Comparison of ENCODE assay signal across 16 cellular contexts in genomic region chr12:101027200-101027599, GRCh38.
"Had no signal": no experiment of that assay in that cellular context is flagged by ENCODE, and none has a peak within 500 bp of the region (broad histone marks: within the 10 kb centered on the region; RNA-seq: fewer than 3 reads in every experiment).

No MANE protein-coding gene starts in this region.

- H3K27ac Mint-ChIP-seq: activated CD4-positive, alpha-beta memory T cell treated with anti-CD3 and anti-CD28 coated beads for 36 hours; activated CD4-positive, alpha-beta T cell treated with anti-CD3 and anti-CD28 coated beads for 36 hours; activated CD8-positive, alpha-beta memory T cell treated with anti-CD3 and anti-CD28 coated beads, Interleukin-2, amount 10 ng/mL, durations not matched to agents 7 days and 5 days; activated naive CD4-positive, alpha-beta T cell treated with anti-CD3 and anti-CD28 coated beads, Interleukin-2, amount 50 U/mL, for 72 hours; activated T-cell treated with anti-CD3 and anti-CD28 coated beads, Interleukin-2, amount 50 U/mL, for 24 hours had no signal

- H3K4me1 ChIP-seq: left lung, tibial artery had no signal

- H3K4me3 ChIP-seq: cardiac muscle cell, hepatocyte, left lung, mucosa of descending colon, tibial artery had no signal

- H3K79me2 ChIP-seq: hepatocyte had no signal

- H3K36me3 ChIP-seq: cardiac muscle cell, left lung, tibial artery had no signal

- H3K27me3 Mint-ChIP-seq: activated CD4-positive, alpha-beta memory T cell treated with anti-CD3 and anti-CD28 coated beads for 36 hours; activated CD4-positive, alpha-beta T cell treated with anti-CD3 and anti-CD28 coated beads for 36 hours; activated CD8-positive, alpha-beta memory T cell treated with anti-CD3 and anti-CD28 coated beads, Interleukin-2, amount 10 ng/mL, durations not matched to agents 7 days and 5 days; activated T-cell treated with anti-CD3 and anti-CD28 coated beads, Interleukin-2, amount 50 U/mL, for 24 hours; naive thymus-derived CD8-positive, alpha-beta T cell had no signal

- H3K4me1 Mint-ChIP-seq: activated CD4-positive, alpha-beta T cell treated with anti-CD3 and anti-CD28 coated beads for 36 hours; activated CD8-positive, alpha-beta memory T cell treated with anti-CD3 and anti-CD28 coated beads, Interleukin-2, amount 10 ng/mL, durations not matched to agents 7 days and 5 days had no signal

- H3K27me3 ChIP-seq: cardiac muscle cell, hepatocyte, left lung, tibial artery had no signal

- H2AFZ ChIP-seq: hepatocyte had no signal

- ATAC-seq: activated CD4-positive, alpha-beta T cell treated with anti-CD3 and anti-CD28 coated beads for 36 hours; activated CD8-positive, alpha-beta memory T cell treated with anti-CD3 and anti-CD28 coated beads, Interleukin-2, amount 10 ng/mL, durations not matched to agents 7 days and 5 days; activated naive CD4-positive, alpha-beta T cell treated with anti-CD3 and anti-CD28 coated beads, Interleukin-2, amount 50 U/mL, for 72 hours; left lung; mucosa of descending colon; naive thymus-derived CD8-positive, alpha-beta T cell had no signal

- H3K4me3 Mint-ChIP-seq: activated CD4-positive, alpha-beta memory T cell treated with anti-CD3 and anti-CD28 coated beads for 36 hours; activated CD4-positive, alpha-beta T cell treated with anti-CD3 and anti-CD28 coated beads for 36 hours; activated CD8-positive, alpha-beta memory T cell treated with anti-CD3 and anti-CD28 coated beads, Interleukin-2, amount 10 ng/mL, durations not matched to agents 7 days and 5 days; activated T-cell treated with anti-CD3 and anti-CD28 coated beads, Interleukin-2, amount 50 U/mL, for 24 hours; naive thymus-derived CD8-positive, alpha-beta T cell had no signal

- H3K27ac ChIP-seq: cardiac muscle cell, hepatocyte, left lung, tibial artery had no signal

- DNase-seq: activated CD4-positive, alpha-beta memory T cell treated with anti-CD3 and anti-CD28 coated beads for 36 hours; activated CD4-positive, alpha-beta T cell treated with anti-CD3 and anti-CD28 coated beads for 36 hours; activated CD8-positive, alpha-beta memory T cell treated with anti-CD3 and anti-CD28 coated beads, Interleukin-2, amount 10 ng/mL, durations not matched to agents 7 days and 5 days; activated effector memory CD4-positive, alpha-beta T cell treated with anti-CD3 and anti-CD28 coated beads, Interleukin-2, amount 50 U/mL, for 16 hours; activated T-cell treated with anti-CD3 and anti-CD28 coated beads, Interleukin-2, amount 50 U/mL, for 24 hours; left lung; mucosa of descending colon; naive thymus-derived CD8-positive, alpha-beta T cell; occipital lobe; stimulated activated CD4-positive, alpha-beta T cell treated with anti-CD3 and anti-CD28 coated beads, Interleukin-15, amount 100 ng/mL, for 24 hours; stimulated activated CD4-positive, alpha-beta T cell treated with anti-CD3 and anti-CD28 coated beads, Interleukin-4, amount 100 ng/mL, for 1 hour; stimulated activated naive CD4-positive, alpha-beta T cell; tibial artery had no signal

- H3K4me2 ChIP-seq: hepatocyte had no signal

- H3K36me3 Mint-ChIP-seq: activated CD4-positive, alpha-beta memory T cell treated with anti-CD3 and anti-CD28 coated beads for 36 hours; activated CD8-positive, alpha-beta memory T cell treated with anti-CD3 and anti-CD28 coated beads, Interleukin-2, amount 10 ng/mL, durations not matched to agents 7 days and 5 days had no signal
